ENCODE assay signal across 10 cellular contexts in the genomic region with DNA sequence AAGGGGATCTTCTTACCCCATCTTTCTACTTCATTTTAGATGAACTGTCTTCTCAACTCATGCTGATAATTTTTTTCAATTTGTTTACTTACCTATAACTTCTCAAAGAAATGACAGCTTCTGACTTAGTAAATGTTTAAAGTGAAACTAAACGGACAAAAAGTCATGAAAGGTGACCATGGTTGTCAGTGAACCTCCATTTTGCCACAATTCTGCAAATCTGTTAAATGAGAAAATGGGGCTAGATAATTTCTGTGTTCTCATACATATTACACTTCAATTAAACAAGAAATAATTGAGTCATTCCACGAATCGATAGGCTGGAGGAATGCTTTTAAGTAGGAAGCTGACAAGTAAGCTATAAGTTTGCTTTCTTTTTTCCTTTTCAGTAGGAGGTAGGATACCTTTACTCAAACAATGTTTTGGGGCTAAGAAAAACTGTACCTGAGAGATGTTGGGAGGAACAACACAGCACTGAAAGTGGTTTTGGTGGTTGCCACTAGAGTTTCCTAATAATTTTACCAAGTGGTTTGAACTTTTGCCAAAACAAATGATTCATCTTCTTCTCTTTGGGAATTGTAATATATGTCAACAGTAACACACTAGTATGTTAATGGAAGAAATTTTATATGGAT. TPM values are rescaled to one million over a fixed set of nuclear protein-coding genes. Genes with fewer than 3 reads are reported as not detected.
DNase-seq lines count a peak whose midpoint lies in the region; ATAC-seq, FAIRE-seq and TF ChIP-seq lines count a peak whose summit lies in the region.
"Had no signal": no experiment of that assay in that cellular context is flagged by ENCODE, and none has a peak within 500 bp of the region (broad histone marks: within the 10 kb centered on the region; RNA-seq: fewer than 3 reads in every experiment).

No MANE protein-coding gene starts in this region.

- peak overlapping the region; percentile 64 for H3K27ac ChIP-seq in mammary epithelial cell (ENCODE audit: insufficient read depth, low read depth, low read length)
- H3K27ac ChIP-seq in HepG2 (ENCODE audit: extremely low read length, insufficient read depth, low read length): no peak overlapping the region
- H3K27ac ChIP-seq in vagina: no peak overlapping the region
- H3K27ac ChIP-seq in aorta (ENCODE audit: low read depth in 1 of 2, low read length in 2 of 2): no peak overlapping the region
- H3K27ac ChIP-seq: SJSA1 had no signal

- no peaks in the 10 kb centered on the region for H3K9me3 ChIP-seq in mammary epithelial cell (replicated peaks; ENCODE audit: insufficient read depth, low read length)
- no peaks in the 10 kb centered on the region for H3K9me3 ChIP-seq in HepG2 (ENCODE audit: low read length)
- no peaks in the 10 kb centered on the region for H3K9me3 ChIP-seq in vagina
- H3K9me3 ChIP-seq in aorta (ENCODE audit: control insufficient read depth, low read length): no peaks in the 10 kb centered on the region
- H3K9me3 ChIP-seq: SJSA1 had no signal

- in situ Hi-C loops in KBM-7 (cut with MboI; ENCODE audit: low pct_unique_long_range_greater_than_20kb, low sequenced_read_pairs) (no loop called here), mammary epithelial cell (cut with MboI; ENCODE audit: low sequenced_read_pairs in 2 of 2) (no loop called here), HepG2 (cut with HindIII; ENCODE audit: extremely low pct_ligation_motif_present, low pct_unique_long_range_greater_than_20kb) (no loop called here)

- CTCF ChIA-PET in mammary epithelial cell (lab: Charles Lee; ENCODE audit: low non-redundant PET): no interaction called here
- CTCF ChIA-PET in HepG2 (lab: Yijun Ruan, JAX; ENCODE audit: low intra/inter-chr PET ratio, low total read pairs): no interaction called here

- FAIRE-seq in HepG2 (lab: Jason Lieb, UNC): no peak

- H3K27me3 ChIP-seq in mammary epithelial cell (ENCODE audit: insufficient read depth, low read length) (peaks cover 2% of the 10 kb centered on the region), HepG2 (ENCODE audit: control insufficient read depth in 1 of 2, insufficient read depth in 2 of 2, low read length in 2 of 2) (no peaks in the 10 kb centered on the region), vagina (no peaks in the 10 kb centered on the region), aorta (ENCODE audit: control insufficient read depth in 1 of 2, insufficient read depth in 2 of 2, low read length in 1 of 2) (no peaks in the 10 kb centered on the region)
- H3K27me3 ChIP-seq: SJSA1 had no signal

- intact Hi-C loops in mammary epithelial cell (cut with micrococcal nuclease): no loop called here
- intact Hi-C loops in HepG2 (cut with micrococcal nuclease; ENCODE audit: unreplicated experiment): loop anchor here (5.0 kb wide), 1 partner anchor 1794 kb away; no protein-coding TSS in a partner anchor
- intact Hi-C loops in vagina (cut with DNase I): no loop called here
- intact Hi-C loops in aorta (cut with DNase I): no loop called here

- POLR2A ChIA-PET in HepG2 (lab: Yijun Ruan, JAX): no interaction called here

- no peaks in the 10 kb centered on the region for H4K20me1 ChIP-seq in mammary epithelial cell (ENCODE audit: insufficient read depth, low read length)
- no peaks in the 10 kb centered on the region for H4K20me1 ChIP-seq in HepG2 (ENCODE audit: insufficient read depth, low read length)

- no peak for TF ChIP-seq RAD21 in HepG2 (CRISPR knock-in tag; IDR thresholded peaks at IDR 0.05)

- H3K4me1 ChIP-seq in mammary epithelial cell (ENCODE audit: insufficient read depth, low read length): peaks cover 19% of the 10 kb centered on the region
- H3K4me1 ChIP-seq in HepG2 (ENCODE audit: insufficient read depth, low read length): peaks cover 11% of the 10 kb centered on the region
- H3K4me1 ChIP-seq in vagina: no peaks in the 10 kb centered on the region
- no peaks in the 10 kb centered on the region for H3K4me1 ChIP-seq in aorta (ENCODE audit: control insufficient read depth in 1 of 2, insufficient read depth in 2 of 2, low read length in 2 of 2)
- H3K4me1 ChIP-seq: SJSA1 had no signal

- dilution Hi-C loops in mammary epithelial cell (cut with HindIII; ENCODE audit: low sequenced_read_pairs): no loop called here

- ATAC-seq in HepG2 (no peak), GM18498 (IDR thresholded peaks at IDR 0.05; ENCODE audit: unreplicated experiment) (no peak), aorta (ENCODE audit: low FRiP score) (no peak)

- DNase-seq in AML-193 (lab: John Stamatoyannopoulos, UW) (peak; percentile 62 to 68), KBM-7 (peak; percentile 15), mammary epithelial cell (peak; percentile 84), HepG2 (ENCODE audit: low spot score) (no peak), vagina (ENCODE audit: extremely low spot score in 2 of 2) (no peak), middle frontal gyrus (ENCODE audit: extremely low spot score, low spot score) (no peak), aorta (no peak)

- H3K4me2 ChIP-seq in mammary epithelial cell (ENCODE audit: insufficient read depth, low read depth, low read length) (peak overlapping the region; percentile 93), HepG2 (ENCODE audit: low read depth, low read length) (peak overlapping the region; percentile 79)

- TF ChIP-seq POLR2A in HepG2 (IDR thresholded peaks at IDR 0.05; ENCODE audit: insufficient read depth in 1 of 2, low read depth in 2 of 2, low read length in 2 of 2) (no peak), vagina (IDR thresholded peaks at IDR 0.05) (no peak)

- BruUV-seq in mammary epithelial cell (replicated peaks; lab: Mats Ljungman, UMichigan) (TSS peak; percentile 76), HepG2 (replicated peaks; lab: Mats Ljungman, UMichigan) (no TSS peak)

- TF ChIP-seq CTCF in mammary epithelial cell (conservative IDR thresholded peaks at IDR 0.05 in 1 of 2, IDR thresholded peaks at IDR 0.05 in 1 of 2; ENCODE audit: extremely low read depth in 1 of 2, insufficient read depth in 1 of 2, low read depth in 1 of 2, low read length in 2 of 2): no peak
- TF ChIP-seq CTCF in HepG2 (CRISPR knock-in tag; IDR thresholded peaks at IDR 0.05): no peak
- TF ChIP-seq CTCF in vagina (IDR thresholded peaks at IDR 0.05): no peak

- H2AFZ ChIP-seq in mammary epithelial cell (ENCODE audit: low read depth, low read length): peak overlapping the region; percentile 65
- peak overlapping the region; percentile 87 for H2AFZ ChIP-seq in HepG2 (ENCODE audit: low read length)

- WGBS in mammary epithelial cell (ENCODE audit: low coverage, missing lambda C conversion rate): 0% methylated on average over 3 of the region's 3 CpGs
- 0% methylated on average over 3 of the region's 3 CpGs for WGBS in HepG2 (ENCODE audit: low lambda C conversion rate)
- 76 to 79% methylated on average over 3 of the region's 3 CpGs for WGBS in aorta, 2 donors

- H3K79me2 ChIP-seq in mammary epithelial cell (ENCODE audit: insufficient read depth, low read length): no peaks in the 10 kb centered on the region
- no peaks in the 10 kb centered on the region for H3K79me2 ChIP-seq in HepG2 (ENCODE audit: insufficient read depth, low read length)

- peak overlapping the region; percentile 48 for H3K9ac ChIP-seq in mammary epithelial cell (ENCODE audit: insufficient read depth, low read length)
- peak overlapping the region; percentile 22; the same call in 1 of the 2 replicates for H3K9ac ChIP-seq in HepG2 (ENCODE audit: insufficient read depth, low read depth, low read length)

- H3K36me3 ChIP-seq in mammary epithelial cell (ENCODE audit: insufficient read depth, low read length) (no peaks in the 10 kb centered on the region), HepG2 (replicated peaks in 1 of 2; ENCODE audit: control insufficient read depth in 1 of 2, insufficient read depth in 2 of 2, low read length in 2 of 2) (no peaks in the 10 kb centered on the region), vagina (no peaks in the 10 kb centered on the region), aorta (ENCODE audit: control insufficient read depth in 1 of 2, insufficient read depth in 2 of 2, low read length in 1 of 2) (no peaks in the 10 kb centered on the region)
- H3K36me3 ChIP-seq: SJSA1 had no signal

- H3K4me3 ChIP-seq in mammary epithelial cell (replicated peaks in 1 of 3; ENCODE audit: insufficient read depth in 1 of 3, low read depth in 2 of 3, low read length in 3 of 3) (peak overlapping the region; percentile 41 to 49 (median 46)), HepG2 (replicated peaks in 1 of 3; ENCODE audit: insufficient read depth in 1 of 3, low read depth in 2 of 3, low read length in 3 of 3) (peak overlapping the region; percentile 53 to 62 (median 56); a peak in 5 of 6 replicates), vagina (peak overlapping the region in 1 of 2 donors; percentile 21), aorta (ENCODE audit: low read length in 2 of 2) (peak overlapping the region in 1 of 2 donors; percentile 26)
- H3K4me3 ChIP-seq: SJSA1 had no signal

- TF ChIP-seq EP300 in HepG2 (IDR thresholded peaks at IDR 0.05; ENCODE audit: low read depth in 2 of 2, low read length in 2 of 2) (no peak), HepG2 (CRISPR knock-in tag; IDR thresholded peaks at IDR 0.05; ENCODE audit: borderline replicate concordance) (no peak)

RNA-seq across cellular contexts. Expression of gene DYNAP, which starts 17.1 kb away (rescaled TPM):
- total RNA-seq in mammary epithelial cell (not detected), HepG2 (2016; rRNA removed; fragmentation: Illumina TruSeq; extraction: Trizol) (not detected in 2 replicates), vagina (not detected), aorta (not detected)
- polyA plus RNA-seq in mammary epithelial cell (not detected), HepG2 (2011; rRNA removed) (not detected in 2 replicates), aorta (not detected)
- polyA minus RNA-seq in mammary epithelial cell: not detected
- not detected in 2 replicates for total RNA-seq in HepG2 (2016; cell fraction: cytosol; rRNA removed; fragmentation: Illumina TruSeq; extraction: Trizol; ENCODE audit: low read depth)
- not detected in 2 replicates for total RNA-seq in HepG2 (2016; cell fraction: insoluble cytoplasmic fraction; rRNA removed; fragmentation: Illumina TruSeq; extraction: Trizol)
- not detected in 2 replicates for total RNA-seq in HepG2 (2016; cell fraction: membrane; rRNA removed; fragmentation: Illumina TruSeq; extraction: Trizol)
- total RNA-seq in HepG2 (2016; cell fraction: nucleus; rRNA removed; fragmentation: Illumina TruSeq; extraction: Trizol): not detected in 2 replicates
- polyA plus RNA-seq in HepG2 (2011; cell fraction: cytosol; rRNA removed): not detected in 2 replicates
- polyA plus RNA-seq in HepG2 (2011; cell fraction: nucleus; rRNA removed): not detected in 2 replicates
- polyA plus RNA-seq in HepG2 (2012): not detected in 2 replicates
- not detected in 2 replicates for polyA plus RNA-seq in HepG2 (2016; cell fraction: cytosol; fragmentation: Illumina TruSeq; extraction: Trizol; ENCODE audit: low read depth)
- not detected in 2 replicates for polyA plus RNA-seq in HepG2 (2016; cell fraction: insoluble cytoplasmic fraction; fragmentation: Illumina TruSeq; extraction: Trizol; ENCODE audit: low read depth)
- not detected in 2 replicates for polyA plus RNA-seq in HepG2 (2016; cell fraction: membrane; fragmentation: Illumina TruSeq; extraction: Trizol; ENCODE audit: low read depth)
- not detected in 2 replicates for polyA plus RNA-seq in HepG2 (2016; cell fraction: nucleus; fragmentation: Illumina TruSeq; extraction: Trizol; ENCODE audit: insufficient read depth, low read depth)
- polyA minus RNA-seq in HepG2 (2011; rRNA and poly(A)+ RNA removed; ENCODE audit: low replicate concordance): not detected in 2 replicates
- polyA minus RNA-seq in HepG2 (2011; cell fraction: cytosol; rRNA and poly(A)+ RNA removed): not detected in 2 replicates
- polyA minus RNA-seq in HepG2 (2011; cell fraction: nucleus; rRNA and poly(A)+ RNA removed): not detected in 2 replicates
- total RNA-seq: SJSA1, urinary bladder had no signal
- polyA plus RNA-seq: urinary bladder had no signal

Comparison
In these comparisons a context has a peak if more than half of its experiments do, and no peak if none do; other contexts are left out.
1. DNase-seq: peak in AML-193 (2 of 2), KBM-7 (single experiment) and mammary epithelial cell (single experiment); none in HepG2 (single experiment), vagina (0 of 2), middle frontal gyrus (single experiment) and aorta (0 of 2).